1 cellular context compared by ENCODE assay signal in the genomic region with DNA sequence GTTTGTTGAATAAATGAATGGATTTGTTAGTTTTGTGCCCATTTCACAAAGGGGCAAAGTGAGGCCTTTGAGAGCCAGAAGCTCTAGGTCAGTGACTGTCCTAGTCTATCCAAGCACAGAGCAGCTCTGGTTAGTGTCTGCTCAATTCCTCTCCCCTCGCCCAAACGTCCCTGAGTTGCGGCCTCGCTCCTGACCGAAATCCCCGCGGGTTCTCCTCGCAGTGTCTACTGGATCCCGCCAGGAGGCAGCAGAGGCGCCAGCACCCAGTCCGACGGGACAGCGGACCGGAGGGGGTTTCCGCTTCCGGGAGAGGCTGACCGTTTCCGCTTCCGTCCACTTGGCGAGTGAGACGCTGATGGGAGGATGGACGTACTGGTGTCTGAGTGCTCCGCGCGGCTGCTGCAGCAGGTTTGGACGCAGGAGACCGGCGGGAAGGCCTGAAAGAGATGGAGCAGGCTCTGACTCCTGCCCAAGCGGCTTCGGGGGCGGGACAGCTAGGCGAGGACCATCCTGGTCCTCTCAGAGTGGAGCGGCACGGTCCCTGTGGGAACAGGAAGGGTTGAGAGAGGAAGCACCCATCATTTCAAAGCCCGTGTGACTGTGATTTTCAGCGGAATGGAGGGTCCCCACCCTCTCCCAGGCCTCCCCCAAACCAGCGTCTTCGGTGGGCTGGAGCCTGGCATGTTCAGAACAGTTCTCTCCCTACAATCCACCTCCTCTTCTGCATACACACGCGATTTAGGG.
TF ChIP-seq lines count a peak whose summit lies in the region.

A gene (plus strand): TSS at position 336 of the 744 bp plus-strand sequence. CDS start 28 bp downstream, at position 364.

TF ChIP-seq in K562, 482 proteins besides CTCF, POLR2A, EP300 and RAD21 (continued from another document and continues in another):
- TF ChIP-seq, protein P1, sequence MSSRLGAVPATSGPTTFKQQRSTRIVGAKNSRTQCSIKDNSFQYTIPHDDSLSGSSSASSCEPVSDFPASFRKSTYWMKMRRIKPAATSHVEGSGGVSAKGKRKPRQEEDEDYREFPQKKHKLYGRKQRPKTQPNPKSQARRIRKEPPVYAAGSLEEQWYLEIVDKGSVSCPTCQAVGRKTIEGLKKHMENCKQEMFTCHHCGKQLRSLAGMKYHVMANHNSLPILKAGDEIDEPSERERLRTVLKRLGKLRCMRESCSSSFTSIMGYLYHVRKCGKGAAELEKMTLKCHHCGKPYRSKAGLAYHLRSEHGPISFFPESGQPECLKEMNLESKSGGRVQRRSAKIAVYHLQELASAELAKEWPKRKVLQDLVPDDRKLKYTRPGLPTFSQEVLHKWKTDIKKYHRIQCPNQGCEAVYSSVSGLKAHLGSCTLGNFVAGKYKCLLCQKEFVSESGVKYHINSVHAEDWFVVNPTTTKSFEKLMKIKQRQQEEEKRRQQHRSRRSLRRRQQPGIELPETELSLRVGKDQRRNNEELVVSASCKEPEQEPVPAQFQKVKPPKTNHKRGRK (tag; IDR thresholded peaks at IDR 0.05), result no peak
- TF ChIP-seq JUNB (CRISPR knock-in tag; conservative IDR thresholded peaks at IDR 0.05) (no peak), KAT8 (IDR thresholded peaks at IDR 0.05; ENCODE audit: low read depth) (no peak), ZNF212 (CRISPR knock-in tag; IDR thresholded peaks at IDR 0.05) (no peak), ETS2 (tag; IDR thresholded peaks at IDR 0.05; ENCODE audit: borderline replicate concordance, poor library complexity, severe bottlenecking) (no peak), TOE1 (IDR thresholded peaks at IDR 0.05; ENCODE audit: borderline replicate concordance) (peak; percentile 50; the same call in 1 of the 2 replicates), TOE1 (CRISPR knock-in tag; IDR thresholded peaks at IDR 0.05; ENCODE audit: borderline replicate concordance, low read depth) (no peak), ARID1B (IDR thresholded peaks at IDR 0.05) (no peak), ZNF184 (CRISPR knock-in tag; IDR thresholded peaks at IDR 0.05) (no peak), ZNF121 (CRISPR knock-in tag; conservative IDR thresholded peaks at IDR 0.05) (no peak), ETV5 (CRISPR knock-in tag; IDR thresholded peaks at IDR 0.05; ENCODE audit: low read depth) (peak; percentile 66; the same call in 1 of the 2 replicates), MEF2A (IDR thresholded peaks at IDR 0.05; ENCODE audit: control insufficient read depth, low read depth, low read length) (no peak), STAG1 (CRISPR knock-in tag; IDR thresholded peaks at IDR 0.05; ENCODE audit: borderline replicate concordance) (no peak), MTA1 (IDR thresholded peaks at IDR 0.05; ENCODE audit: borderline replicate concordance) (no peak), RFX5 (IDR thresholded peaks at IDR 0.05; ENCODE audit: low read depth, low read length) (no peak), ATF7 (IDR thresholded peaks at IDR 0.05) (peak; percentile 60; the same call in 1 of the 2 replicates), MYC (IDR thresholded peaks at IDR 0.05; ENCODE audit: low read depth, low read length) (peak; percentile 57; the same call in 1 of the 2 replicates), MYC (CRISPR knock-in tag; IDR thresholded peaks at IDR 0.05; ENCODE audit: borderline replicate concordance, low read depth) (no peak), U2AF2 (optimal IDR thresholded peaks at IDR 0.05; ENCODE audit: low read depth, low read length) (no peak), ADNP (tag; IDR thresholded peaks at IDR 0.05) (no peak), GTF2E2 (tag; IDR thresholded peaks at IDR 0.05) (no peak), FOXA3 (CRISPR knock-in tag; conservative IDR thresholded peaks at IDR 0.05 in 1 of 2, IDR thresholded peaks at IDR 0.05 in 1 of 2) (no peak), ZKSCAN3 (CRISPR knock-in tag; IDR thresholded peaks at IDR 0.05) (no peak), TCFL5 (CRISPR knock-in tag; conservative IDR thresholded peaks at IDR 0.05) (no peak), MED1 (CRISPR knock-in tag; IDR thresholded peaks at IDR 0.05; ENCODE audit: borderline replicate concordance) (no peak), ZNF57 (CRISPR knock-in tag; IDR thresholded peaks at IDR 0.05) (no peak), NFRKB (IDR thresholded peaks at IDR 0.05; ENCODE audit: low read depth) (no peak), GTF2F1 (IDR thresholded peaks at IDR 0.05; ENCODE audit: low read depth, low read length) (no peak; the same call in 1 of the 2 replicates), MAFF (IDR thresholded peaks at IDR 0.05; ENCODE audit: low read length) (no peak), ELF1 (tag; IDR thresholded peaks at IDR 0.05) (peak; percentile 65), BCL6 (CRISPR knock-in tag; IDR thresholded peaks at IDR 0.05) (no peak), BACH1 (tag; IDR thresholded peaks at IDR 0.05) (no peak), PCBP1 (IDR thresholded peaks at IDR 0.05; ENCODE audit: low read depth, low read length, poor library complexity, severe bottlenecking) (no peak)
- TF ChIP-seq, protein P2, sequence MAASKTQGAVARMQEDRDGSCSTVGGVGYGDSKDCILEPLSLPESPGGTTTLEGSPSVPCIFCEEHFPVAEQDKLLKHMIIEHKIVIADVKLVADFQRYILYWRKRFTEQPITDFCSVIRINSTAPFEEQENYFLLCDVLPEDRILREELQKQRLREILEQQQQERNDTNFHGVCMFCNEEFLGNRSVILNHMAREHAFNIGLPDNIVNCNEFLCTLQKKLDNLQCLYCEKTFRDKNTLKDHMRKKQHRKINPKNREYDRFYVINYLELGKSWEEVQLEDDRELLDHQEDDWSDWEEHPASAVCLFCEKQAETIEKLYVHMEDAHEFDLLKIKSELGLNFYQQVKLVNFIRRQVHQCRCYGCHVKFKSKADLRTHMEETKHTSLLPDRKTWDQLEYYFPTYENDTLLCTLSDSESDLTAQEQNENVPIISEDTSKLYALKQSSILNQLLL (CRISPR knock-in tag; IDR thresholded peaks at IDR 0.05; ENCODE audit: borderline replicate concordance), result no peak
- TF ChIP-seq, protein P3, sequence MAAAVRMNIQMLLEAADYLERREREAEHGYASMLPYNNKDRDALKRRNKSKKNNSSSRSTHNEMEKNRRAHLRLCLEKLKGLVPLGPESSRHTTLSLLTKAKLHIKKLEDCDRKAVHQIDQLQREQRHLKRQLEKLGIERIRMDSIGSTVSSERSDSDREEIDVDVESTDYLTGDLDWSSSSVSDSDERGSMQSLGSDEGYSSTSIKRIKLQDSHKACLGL (CRISPR knock-in tag; IDR thresholded peaks at IDR 0.05; ENCODE audit: borderline replicate concordance, poor library complexity, severe bottlenecking), result no peak
- TF ChIP-seq, protein P4, sequence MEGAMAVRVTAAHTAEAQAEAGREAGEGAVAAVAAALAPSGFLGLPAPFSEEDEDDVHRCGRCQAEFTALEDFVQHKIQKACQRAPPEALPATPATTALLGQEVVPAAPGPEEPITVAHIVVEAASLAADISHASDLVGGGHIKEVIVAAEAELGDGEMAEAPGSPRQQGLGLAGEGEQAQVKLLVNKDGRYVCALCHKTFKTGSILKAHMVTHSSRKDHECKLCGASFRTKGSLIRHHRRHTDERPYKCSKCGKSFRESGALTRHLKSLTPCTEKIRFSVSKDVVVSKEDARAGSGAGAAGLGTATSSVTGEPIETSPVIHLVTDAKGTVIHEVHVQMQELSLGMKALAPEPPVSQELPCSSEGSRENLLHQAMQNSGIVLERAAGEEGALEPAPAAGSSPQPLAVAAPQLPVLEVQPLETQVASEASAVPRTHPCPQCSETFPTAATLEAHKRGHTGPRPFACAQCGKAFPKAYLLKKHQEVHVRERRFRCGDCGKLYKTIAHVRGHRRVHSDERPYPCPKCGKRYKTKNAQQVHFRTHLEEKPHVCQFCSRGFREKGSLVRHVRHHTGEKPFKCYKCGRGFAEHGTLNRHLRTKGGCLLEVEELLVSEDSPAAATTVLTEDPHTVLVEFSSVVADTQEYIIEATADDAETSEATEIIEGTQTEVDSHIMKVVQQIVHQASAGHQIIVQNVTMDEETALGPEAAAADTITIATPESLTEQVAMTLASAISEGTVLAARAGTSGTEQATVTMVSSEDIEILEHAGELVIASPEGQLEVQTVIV (CRISPR knock-in tag; IDR thresholded peaks at IDR 0.05; ENCODE audit: borderline replicate concordance), result no peak
- TF ChIP-seq, protein P5, sequence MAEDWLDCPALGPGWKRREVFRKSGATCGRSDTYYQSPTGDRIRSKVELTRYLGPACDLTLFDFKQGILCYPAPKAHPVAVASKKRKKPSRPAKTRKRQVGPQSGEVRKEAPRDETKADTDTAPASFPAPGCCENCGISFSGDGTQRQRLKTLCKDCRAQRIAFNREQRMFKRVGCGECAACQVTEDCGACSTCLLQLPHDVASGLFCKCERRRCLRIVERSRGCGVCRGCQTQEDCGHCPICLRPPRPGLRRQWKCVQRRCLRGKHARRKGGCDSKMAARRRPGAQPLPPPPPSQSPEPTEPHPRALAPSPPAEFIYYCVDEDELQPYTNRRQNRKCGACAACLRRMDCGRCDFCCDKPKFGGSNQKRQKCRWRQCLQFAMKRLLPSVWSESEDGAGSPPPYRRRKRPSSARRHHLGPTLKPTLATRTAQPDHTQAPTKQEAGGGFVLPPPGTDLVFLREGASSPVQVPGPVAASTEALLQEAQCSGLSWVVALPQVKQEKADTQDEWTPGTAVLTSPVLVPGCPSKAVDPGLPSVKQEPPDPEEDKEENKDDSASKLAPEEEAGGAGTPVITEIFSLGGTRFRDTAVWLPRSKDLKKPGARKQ (CRISPR knock-in tag; IDR thresholded peaks at IDR 0.05), result no peak
- TF ChIP-seq, protein P6, sequence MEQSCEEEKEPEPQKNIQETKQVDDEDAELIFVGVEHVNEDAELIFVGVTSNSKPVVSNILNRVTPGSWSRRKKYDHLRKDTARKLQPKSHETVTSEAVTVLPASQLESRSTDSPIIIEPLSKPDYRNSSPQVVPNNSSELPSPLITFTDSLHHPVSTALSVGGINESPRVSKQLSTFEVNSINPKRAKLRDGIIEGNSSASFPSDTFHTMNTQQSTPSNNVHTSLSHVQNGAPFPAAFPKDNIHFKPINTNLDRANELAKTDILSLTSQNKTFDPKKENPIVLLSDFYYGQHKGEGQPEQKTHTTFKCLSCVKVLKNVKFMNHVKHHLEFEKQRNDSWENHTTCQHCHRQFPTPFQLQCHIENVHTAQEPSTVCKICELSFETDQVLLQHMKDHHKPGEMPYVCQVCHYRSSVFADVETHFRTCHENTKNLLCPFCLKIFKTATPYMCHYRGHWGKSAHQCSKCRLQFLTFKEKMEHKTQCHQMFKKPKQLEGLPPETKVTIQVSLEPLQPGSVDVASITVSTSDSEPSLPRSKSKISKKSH (CRISPR knock-in tag; IDR thresholded peaks at IDR 0.05), result no peak
- TF ChIP-seq, protein P7, sequence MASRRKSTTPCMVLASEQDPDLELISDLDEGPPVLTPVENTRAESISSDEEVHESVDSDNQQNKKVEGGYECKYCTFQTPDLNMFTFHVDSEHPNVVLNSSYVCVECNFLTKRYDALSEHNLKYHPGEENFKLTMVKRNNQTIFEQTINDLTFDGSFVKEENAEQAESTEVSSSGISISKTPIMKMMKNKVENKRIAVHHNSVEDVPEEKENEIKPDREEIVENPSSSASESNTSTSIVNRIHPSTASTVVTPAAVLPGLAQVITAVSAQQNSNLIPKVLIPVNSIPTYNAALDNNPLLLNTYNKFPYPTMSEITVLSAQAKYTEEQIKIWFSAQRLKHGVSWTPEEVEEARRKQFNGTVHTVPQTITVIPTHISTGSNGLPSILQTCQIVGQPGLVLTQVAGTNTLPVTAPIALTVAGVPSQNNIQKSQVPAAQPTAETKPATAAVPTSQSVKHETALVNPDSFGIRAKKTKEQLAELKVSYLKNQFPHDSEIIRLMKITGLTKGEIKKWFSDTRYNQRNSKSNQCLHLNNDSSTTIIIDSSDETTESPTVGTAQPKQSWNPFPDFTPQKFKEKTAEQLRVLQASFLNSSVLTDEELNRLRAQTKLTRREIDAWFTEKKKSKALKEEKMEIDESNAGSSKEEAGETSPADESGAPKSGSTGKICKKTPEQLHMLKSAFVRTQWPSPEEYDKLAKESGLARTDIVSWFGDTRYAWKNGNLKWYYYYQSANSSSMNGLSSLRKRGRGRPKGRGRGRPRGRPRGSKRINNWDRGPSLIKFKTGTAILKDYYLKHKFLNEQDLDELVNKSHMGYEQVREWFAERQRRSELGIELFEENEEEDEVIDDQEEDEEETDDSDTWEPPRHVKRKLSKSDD (conservative IDR thresholded peaks at IDR 0.05; ENCODE audit: low read length), result no peak
- TF ChIP-seq, protein P8, sequence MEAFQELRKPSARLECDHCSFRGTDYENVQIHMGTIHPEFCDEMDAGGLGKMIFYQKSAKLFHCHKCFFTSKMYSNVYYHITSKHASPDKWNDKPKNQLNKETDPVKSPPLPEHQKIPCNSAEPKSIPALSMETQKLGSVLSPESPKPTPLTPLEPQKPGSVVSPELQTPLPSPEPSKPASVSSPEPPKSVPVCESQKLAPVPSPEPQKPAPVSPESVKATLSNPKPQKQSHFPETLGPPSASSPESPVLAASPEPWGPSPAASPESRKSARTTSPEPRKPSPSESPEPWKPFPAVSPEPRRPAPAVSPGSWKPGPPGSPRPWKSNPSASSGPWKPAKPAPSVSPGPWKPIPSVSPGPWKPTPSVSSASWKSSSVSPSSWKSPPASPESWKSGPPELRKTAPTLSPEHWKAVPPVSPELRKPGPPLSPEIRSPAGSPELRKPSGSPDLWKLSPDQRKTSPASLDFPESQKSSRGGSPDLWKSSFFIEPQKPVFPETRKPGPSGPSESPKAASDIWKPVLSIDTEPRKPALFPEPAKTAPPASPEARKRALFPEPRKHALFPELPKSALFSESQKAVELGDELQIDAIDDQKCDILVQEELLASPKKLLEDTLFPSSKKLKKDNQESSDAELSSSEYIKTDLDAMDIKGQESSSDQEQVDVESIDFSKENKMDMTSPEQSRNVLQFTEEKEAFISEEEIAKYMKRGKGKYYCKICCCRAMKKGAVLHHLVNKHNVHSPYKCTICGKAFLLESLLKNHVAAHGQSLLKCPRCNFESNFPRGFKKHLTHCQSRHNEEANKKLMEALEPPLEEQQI (IDR thresholded peaks at IDR 0.05), result no peak
- TF ChIP-seq, protein P9, sequence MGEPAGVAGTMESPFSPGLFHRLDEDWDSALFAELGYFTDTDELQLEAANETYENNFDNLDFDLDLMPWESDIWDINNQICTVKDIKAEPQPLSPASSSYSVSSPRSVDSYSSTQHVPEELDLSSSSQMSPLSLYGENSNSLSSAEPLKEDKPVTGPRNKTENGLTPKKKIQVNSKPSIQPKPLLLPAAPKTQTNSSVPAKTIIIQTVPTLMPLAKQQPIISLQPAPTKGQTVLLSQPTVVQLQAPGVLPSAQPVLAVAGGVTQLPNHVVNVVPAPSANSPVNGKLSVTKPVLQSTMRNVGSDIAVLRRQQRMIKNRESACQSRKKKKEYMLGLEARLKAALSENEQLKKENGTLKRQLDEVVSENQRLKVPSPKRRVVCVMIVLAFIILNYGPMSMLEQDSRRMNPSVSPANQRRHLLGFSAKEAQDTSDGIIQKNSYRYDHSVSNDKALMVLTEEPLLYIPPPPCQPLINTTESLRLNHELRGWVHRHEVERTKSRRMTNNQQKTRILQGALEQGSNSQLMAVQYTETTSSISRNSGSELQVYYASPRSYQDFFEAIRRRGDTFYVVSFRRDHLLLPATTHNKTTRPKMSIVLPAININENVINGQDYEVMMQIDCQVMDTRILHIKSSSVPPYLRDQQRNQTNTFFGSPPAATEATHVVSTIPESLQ (CRISPR knock-in tag; IDR thresholded peaks at IDR 0.05), result no peak
- TF ChIP-seq, protein P10, sequence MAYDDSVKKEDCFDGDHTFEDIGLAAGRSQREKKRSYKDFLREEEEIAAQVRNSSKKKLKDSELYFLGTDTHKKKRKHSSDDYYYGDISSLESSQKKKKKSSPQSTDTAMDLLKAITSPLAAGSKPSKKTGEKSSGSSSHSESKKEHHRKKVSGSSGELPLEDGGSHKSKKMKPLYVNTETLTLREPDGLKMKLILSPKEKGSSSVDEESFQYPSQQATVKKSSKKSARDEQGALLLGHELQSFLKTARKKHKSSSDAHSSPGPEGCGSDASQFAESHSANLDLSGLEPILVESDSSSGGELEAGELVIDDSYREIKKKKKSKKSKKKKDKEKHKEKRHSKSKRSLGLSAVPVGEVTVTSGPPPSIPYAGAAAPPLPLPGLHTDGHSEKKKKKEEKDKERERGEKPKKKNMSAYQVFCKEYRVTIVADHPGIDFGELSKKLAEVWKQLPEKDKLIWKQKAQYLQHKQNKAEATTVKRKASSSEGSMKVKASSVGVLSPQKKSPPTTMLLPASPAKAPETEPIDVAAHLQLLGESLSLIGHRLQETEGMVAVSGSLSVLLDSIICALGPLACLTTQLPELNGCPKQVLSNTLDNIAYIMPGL (CRISPR knock-in tag; IDR thresholded peaks at IDR 0.05), result no peak; the same call in 1 of the 2 replicates
